Comparison of ENCODE assay signal across 9 cellular contexts in genomic region chr21:40841524-40842196, GRCh38. TPM values are rescaled to one million over a fixed set of nuclear protein-coding genes. Genes with fewer than 3 reads are reported as not detected.
A peak's percentile ranks its signal among the peaks of the same experiment; 100 is the strongest.
DNase-seq lines count a peak whose midpoint lies in the region; ATAC-seq and TF ChIP-seq lines count a peak whose summit lies in the region.
"Had no signal": no experiment of that assay in that cellular context is flagged by ENCODE, and none has a peak within 500 bp of the region (broad histone marks: within the 10 kb centered on the region; RNA-seq: fewer than 3 reads in every experiment).

No MANE protein-coding gene starts in this region.

- no peaks in the 10 kb centered on the region for H3K27me3 ChIP-seq in prostate gland (replicated peaks; ENCODE audit: insufficient read depth)

- POLR2A ChIA-PET in activated CD4-positive, alpha-beta memory T cell treated with anti-CD3 and anti-CD28 coated beads, Interleukin-2, amount 10 ng/mL, durations not matched to agents 7 days and 5 days (lab: Charles Lee): no interaction called here

- no peaks in the 10 kb centered on the region for H3K36me3 ChIP-seq in prostate gland

- ATAC-seq in activated naive CD8-positive, alpha-beta T cell treated with anti-CD3 and anti-CD28 coated beads, Interleukin-2, amount 50 U/mL, for 24 hours: no peak

- peak in 3 of 4 experiments; percentile 45 to 57 (median 47) for TF ChIP-seq CTCF in prostate gland (IDR thresholded peaks at IDR 0.05)

- H3K9me3 ChIP-seq in prostate gland: no peaks in the 10 kb centered on the region

- H3K27ac ChIP-seq in prostate gland: no peak overlapping the region

- peaks cover 50% of the 10 kb centered on the region for H3K27me3 Mint-ChIP-seq in activated naive CD8-positive, alpha-beta T cell treated with anti-CD3 and anti-CD28 coated beads, Interleukin-2, amount 50 U/mL, for 24 hours
- H3K27me3 Mint-ChIP-seq in activated CD4-positive, alpha-beta memory T cell treated with anti-CD3 and anti-CD28 coated beads, Interleukin-2, amount 10 ng/mL, durations not matched to agents 7 days and 5 days: peaks cover 11% of the 10 kb centered on the region

- intact Hi-C loops in prostate gland (cut with DNase I): loop anchor here (10.0 kb wide), 1 partner anchor 377 kb away; no protein-coding TSS in a partner anchor

- H3K36me3 Mint-ChIP-seq in activated naive CD8-positive, alpha-beta T cell treated with anti-CD3 and anti-CD28 coated beads, Interleukin-2, amount 50 U/mL, for 24 hours (ENCODE audit: low read depth): no peaks in the 10 kb centered on the region
- H3K36me3 Mint-ChIP-seq in activated CD4-positive, alpha-beta memory T cell treated with anti-CD3 and anti-CD28 coated beads, Interleukin-2, amount 10 ng/mL, durations not matched to agents 7 days and 5 days (ENCODE audit: low read depth): no peaks in the 10 kb centered on the region

- H3K4me1 Mint-ChIP-seq in activated naive CD8-positive, alpha-beta T cell treated with anti-CD3 and anti-CD28 coated beads, Interleukin-2, amount 50 U/mL, for 24 hours: no peaks in the 10 kb centered on the region
- no peaks in the 10 kb centered on the region for H3K4me1 Mint-ChIP-seq in activated CD4-positive, alpha-beta memory T cell treated with anti-CD3 and anti-CD28 coated beads, Interleukin-2, amount 10 ng/mL, durations not matched to agents 7 days and 5 days

- CTCF ChIA-PET in activated CD4-positive, alpha-beta memory T cell treated with anti-CD3 and anti-CD28 coated beads, Interleukin-2, amount 10 ng/mL, durations not matched to agents 7 days and 5 days (lab: Charles Lee): no interaction called here

- H3K27ac Mint-ChIP-seq in activated naive CD8-positive, alpha-beta T cell treated with anti-CD3 and anti-CD28 coated beads, Interleukin-2, amount 50 U/mL, for 24 hours: no peak overlapping the region
- H3K27ac Mint-ChIP-seq in activated CD4-positive, alpha-beta memory T cell treated with anti-CD3 and anti-CD28 coated beads, Interleukin-2, amount 10 ng/mL, durations not matched to agents 7 days and 5 days: no peak overlapping the region

- H3K4me1 ChIP-seq in prostate gland (replicated peaks): no peaks in the 10 kb centered on the region

- no peak for TF ChIP-seq POLR2A in prostate gland (IDR thresholded peaks at IDR 0.05)

- DNase-seq in HT-29 (ENCODE audit: low spot score) (peak; percentile 4), NCI-H526 treated with DMSO at 0.1 percent for 48 hours (lab: John Stamatoyannopoulos, UW) (peak; percentile 79), globus pallidus (ENCODE audit: low spot score) (peak; percentile 71), prostate gland (ENCODE audit: low spot score) (peak; percentile 64), GF-D8 (lab: John Stamatoyannopoulos, UW) (no peak)
- DNase-seq in activated naive CD8-positive, alpha-beta T cell treated with anti-CD3 and anti-CD28 coated beads, Interleukin-2, amount 50 U/mL, for 24 hours: no peak
- DNase-seq in activated CD4-positive, alpha-beta memory T cell treated with anti-CD3 and anti-CD28 coated beads, Interleukin-2, amount 10 ng/mL, durations not matched to agents 7 days and 5 days: no peak
- no peak for DNase-seq in activated CD4-positive, alpha-beta T cell treated with anti-CD3 and anti-CD28 coated beads for 1 hour

- H3K4me3 Mint-ChIP-seq in activated naive CD8-positive, alpha-beta T cell treated with anti-CD3 and anti-CD28 coated beads, Interleukin-2, amount 50 U/mL, for 24 hours: no peak overlapping the region
- no peak overlapping the region for H3K4me3 Mint-ChIP-seq in activated CD4-positive, alpha-beta memory T cell treated with anti-CD3 and anti-CD28 coated beads, Interleukin-2, amount 10 ng/mL, durations not matched to agents 7 days and 5 days

- no peaks in the 10 kb centered on the region for H3K9me3 Mint-ChIP-seq in activated naive CD8-positive, alpha-beta T cell treated with anti-CD3 and anti-CD28 coated beads, Interleukin-2, amount 50 U/mL, for 24 hours
- H3K9me3 Mint-ChIP-seq in activated CD4-positive, alpha-beta memory T cell treated with anti-CD3 and anti-CD28 coated beads, Interleukin-2, amount 10 ng/mL, durations not matched to agents 7 days and 5 days: no peaks in the 10 kb centered on the region

- H3K4me3 ChIP-seq in prostate gland: peak overlapping the region; percentile 13 to 32

- WGBS in prostate gland: 4% methylated on average over 38 of the region's 39 CpGs

RNA-seq across cellular contexts. Expression of gene DSCAM, which starts 5.3 kb away (rescaled TPM):
- not detected in 2 replicates for total RNA-seq in HT-29 (2014; rRNA removed; shearing (Covaris generic))
- total RNA-seq in prostate gland: 1 to 10 TPM in 1 of 2 donors, under 1 TPM in 1; under 0.01 to 1.6 TPM
- not detected for total RNA-seq in activated CD4-positive, alpha-beta memory T cell treated with anti-CD3 and anti-CD28 coated beads, Interleukin-2, amount 10 ng/mL, durations not matched to agents 7 days and 5 days
- total RNA-seq: LHCN-M2 had no signal

Comparison
In these comparisons a context has a peak if more than half of its experiments do, and no peak if none do; other contexts are left out.
1. DNase-seq: peak in HT-29 (single experiment), NCI-H526 treated with DMSO at 0.1 percent for 48 hours (single experiment), globus pallidus (single experiment) and prostate gland (single experiment); none in activated naive CD8-positive, alpha-beta T cell treated with anti-CD3 and anti-CD28 coated beads, Interleukin-2, amount 50 U/mL, for 24 hours (single experiment), GF-D8 (single experiment), activated CD4-positive, alpha-beta memory T cell treated with anti-CD3 and anti-CD28 coated beads, Interleukin-2, amount 10 ng/mL, durations not matched to agents 7 days and 5 days (single experiment) and activated CD4-positive, alpha-beta T cell treated with anti-CD3 and anti-CD28 coated beads for 1 hour (single experiment).